In the genomic region with DNA sequence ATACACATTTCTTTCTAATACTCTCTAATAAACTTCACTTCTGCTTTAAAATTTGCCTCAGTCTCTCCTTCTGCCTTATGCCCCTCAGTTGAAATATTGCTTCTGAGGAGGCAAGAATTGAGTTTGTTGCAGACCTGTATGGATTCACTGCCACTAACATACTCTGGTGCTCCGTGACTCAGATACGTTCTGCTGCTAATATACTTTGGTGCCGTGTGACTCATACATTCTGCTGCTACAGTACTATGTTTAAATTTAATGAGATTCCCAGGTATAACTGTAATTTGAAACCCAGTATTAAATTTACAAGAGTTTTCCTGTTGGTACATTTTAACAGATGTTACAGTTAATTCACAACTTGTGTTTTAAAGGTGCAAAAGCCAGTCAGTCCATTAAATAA, we compare ENCODE assay signal across 7 cellular contexts.
DNase-seq lines count a peak whose midpoint lies in the region; ATAC-seq and TF ChIP-seq lines count a peak whose summit lies in the region.
"Not testable (repeated sequence)": the region's sequence is repeated elsewhere in the genome, so short reads cannot be mapped to it uniquely, and the experiment has no call there.

No MANE protein-coding gene starts in this region.

- not testable (repeated sequence) for H3K36me3 ChIP-seq in RWPE2 (ENCODE audit: low read depth)

- not testable (repeated sequence) for H3K4me1 ChIP-seq in RWPE2 (ENCODE audit: insufficient read depth, poor library complexity, severe bottlenecking)

- ATAC-seq in RWPE2 (ENCODE audit: low read depth), result peak; percentile 100

- TF ChIP-seq CTCF in LNCaP clone FGC (IDR thresholded peaks at IDR 0.05; ENCODE audit: control insufficient read depth, extremely low read depth, insufficient read depth); RWPE2 (IDR thresholded peaks at IDR 0.05; ENCODE audit: poor library complexity, severe bottlenecking): not testable (repeated sequence)

- H3K4me3 ChIP-seq in LNCaP clone FGC (ENCODE audit: low read depth, low read length); RWPE2 (ENCODE audit: severe bottlenecking): not testable (repeated sequence)

- not testable (repeated sequence) for H3K9me3 ChIP-seq in RWPE2 (ENCODE audit: severe bottlenecking)

- not testable (repeated sequence) for H3K27me3 ChIP-seq in RWPE2 (ENCODE audit: insufficient read depth, poor library complexity, severe bottlenecking)

- DNase-seq in A172 (ENCODE audit: low spot score), result peak; percentile 27
- peak; percentile 34 for DNase-seq in H4 (ENCODE audit: low spot score)
- peak; percentile 56 for DNase-seq in HT1080 (ENCODE audit: low read depth)
- peak; percentile 23 for DNase-seq in LNCaP clone FGC (ENCODE audit: low read depth)
- peak; percentile 0 for DNase-seq in NCI-H2171 treated with DMSO at 0.1 percent for 48 hours (lab: John Stamatoyannopoulos, UW)
- DNase-seq in RWPE2 (ENCODE audit: low spot score), result not testable (repeated sequence)
- peak; percentile 0 for DNase-seq in renal cortical epithelial cell (ENCODE audit: low read depth)

- H3K27ac ChIP-seq in RWPE2 (ENCODE audit: poor library complexity, severe bottlenecking), result peak overlapping the region; percentile 28
